In the genomic region with DNA sequence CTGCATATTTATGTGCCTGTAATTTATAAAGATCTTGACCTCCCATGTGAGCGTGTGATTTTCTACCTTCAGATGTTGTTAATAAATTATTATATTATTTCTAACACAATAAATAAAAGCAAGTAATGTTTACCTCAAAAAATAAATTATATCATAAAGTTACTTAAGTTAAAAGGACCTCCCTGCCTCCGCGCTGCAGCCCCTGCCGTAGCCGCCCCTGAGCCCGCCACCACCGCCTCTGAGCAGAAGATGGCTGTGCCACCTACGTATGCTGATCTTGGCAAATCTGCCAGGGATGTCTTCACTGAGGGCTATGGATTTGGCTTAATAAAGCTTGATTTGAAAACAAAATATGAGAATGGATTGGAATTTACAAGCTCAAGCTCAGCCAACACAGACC, we compare ENCODE assay signal across 26 cellular contexts.
"Had no signal": no experiment of that assay in that cellular context is flagged by ENCODE, and none has a peak within 500 bp of the region (broad histone marks: within the 10 kb centered on the region; RNA-seq: fewer than 3 reads in every experiment).

No MANE protein-coding gene starts in this region.

- H3K9me3 ChIP-seq: suprapubic skin, testis, thoracic aorta, thyroid gland, transverse colon, upper lobe of right lung, uterus, vagina had no signal

- ATAC-seq: stimulated activated effector memory CD8-positive, alpha-beta T cell treated with anti-CD3 and anti-CD28 coated beads, Interleukin-12 subunit alpha, Interleukin-12 subunit beta, amount 100 ng/mL, for 72 hours; stimulated activated memory B cell treated with anti-CD40 and anti-IgM and Interleukin-4, amounts not matched to agents 10 μg/mL and 1 μg/mL and 100 μg/mL, for 72 hours; stimulated activated naive B cell treated with anti-CD40 and anti-IgM and Interleukin-4, amounts not matched to agents 10 μg/mL and 1 μg/mL and 100 μg/mL, for 72 hours; stimulated activated naive CD8-positive, alpha-beta T cell treated with anti-CD3 and anti-CD28 coated beads, Interleukin-15, amount 100 ng/mL, for 72 hours; stimulated activated naive CD8-positive, alpha-beta T cell treated with anti-CD3 and anti-CD28 coated beads, Interleukin-15, Interleukin-2, amounts not matched to agents 100 U/mL and 50 U/mL, for 24 hours; upper lobe of right lung had no signal

- H3K27me3 ChIP-seq: stomach, suprapubic skin, testis, thyroid gland, tibial artery, tibial nerve, transverse colon, upper lobe of left lung, upper lobe of right lung, uterus, vagina had no signal

- H3K4me1 ChIP-seq: stomach, suprapubic skin, testis, thyroid gland, tibial artery, tibial nerve, transverse colon, upper lobe of left lung, upper lobe of right lung, uterus, vagina had no signal

- H3K36me3 ChIP-seq: stomach, suprapubic skin, thoracic aorta, thyroid gland, tibial artery, tibial nerve, transverse colon, upper lobe of left lung, upper lobe of right lung, uterus, vagina had no signal

- H3K4me3 ChIP-seq: stomach, suprapubic skin, testis, thoracic aorta, thyroid gland, tibial artery, tibial nerve, transverse colon, upper lobe of left lung, upper lobe of right lung, uterus, vagina had no signal

- H3K27ac ChIP-seq: stomach, suprapubic skin, testis, thoracic aorta, thyroid gland, tibial artery, tibial nerve, transverse colon, upper lobe of left lung, upper lobe of right lung, uterus, vagina had no signal

- DNase-seq: stimulated activated CD4-positive, alpha-beta T cell treated with anti-CD3 and anti-CD28 coated beads, Interleukin-2, amount 100 ng/mL, for 48 hours; stimulated activated CD4-positive, alpha-beta T cell treated with anti-CD3 and anti-CD28 coated beads, Interleukin-4, amount 100 ng/mL, for 1 hour; stimulated activated CD4-positive, alpha-beta T cell treated with anti-CD3 and anti-CD28 coated beads, Interleukin-4, amount 100 ng/mL, for 24 hours; stimulated activated CD4-positive, alpha-beta T cell treated with anti-CD3 and anti-CD28 coated beads, Interleukin-4, amount 100 ng/mL, for 4 hours; stimulated activated CD8-positive, alpha-beta memory T cell treated with anti-CD3 and anti-CD28 coated beads, Interleukin-4, amount 100 ng/mL, for 48 hours; stimulated activated naive B cell treated with anti-CD40 and anti-IgM and Interleukin-4, amounts not matched to agents 10 μg/mL and 1 μg/mL and 100 μg/mL, for 72 hours; stimulated activated naive CD4-positive, alpha-beta T cell; stimulated activated naive CD4-positive, alpha-beta T cell treated with Interleukin-2 at 50 U/mL for 16 hours; stimulated activated naive CD8-positive, alpha-beta T cell treated with anti-CD3 and anti-CD28 coated beads, Interleukin-15, amount 100 ng/mL, for 72 hours; stimulated activated naive CD8-positive, alpha-beta T cell treated with anti-CD3 and anti-CD28 coated beads, Interleukin-15, Interleukin-2, amounts not matched to agents 100 U/mL and 50 U/mL, for 24 hours; stomach; substantia nigra; testis; thyroid gland; tibial artery; transverse colon; trophoblast cell; upper lobe of right lung; uterus had no signal
